1 cellular context compared by ENCODE assay signal in the genomic region with DNA sequence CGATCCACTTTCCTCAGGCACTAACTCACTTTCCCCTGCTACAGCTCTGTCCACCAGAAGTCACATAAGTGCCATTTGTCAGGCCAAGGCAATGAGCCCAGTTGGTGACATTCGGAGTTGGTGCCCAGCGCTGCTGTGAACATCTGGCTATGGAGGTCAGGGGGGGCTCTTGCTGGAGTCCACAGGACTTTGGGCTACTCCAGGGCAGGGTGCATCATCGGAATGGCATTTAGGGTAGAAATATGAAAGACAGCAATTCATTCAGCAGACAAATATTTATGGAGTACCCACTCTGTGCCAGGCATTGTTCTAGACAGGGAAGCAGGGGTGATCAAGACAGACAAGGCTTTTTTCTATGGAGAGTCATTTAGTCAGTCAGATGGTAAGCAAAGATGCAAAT.
TF ChIP-seq lines count a peak whose summit lies in the region.

No MANE protein-coding gene starts in this region.

TF ChIP-seq in HepG2, 621 proteins besides CTCF, POLR2A, EP300 and RAD21:
- TF ChIP-seq HOXA3 (CRISPR knock-in tag; IDR thresholded peaks at IDR 0.05) (0 out of 2 replicates have a peak, but pooled peaks have one; percentile 24), WIZ (CRISPR knock-in tag; IDR thresholded peaks at IDR 0.05) (no peak), FOSL2 (CRISPR knock-in tag; IDR thresholded peaks at IDR 0.05) (peak; percentile 72), SOX13 (IDR thresholded peaks at IDR 0.05) (no peak), SOX13 (CRISPR knock-in tag; conservative IDR thresholded peaks at IDR 0.05 in 1 of 2, IDR thresholded peaks at IDR 0.05 in 1 of 2) (peak in 1 of 2 experiments; percentile 39; a peak in 2 of 4 replicates), CREB1 (IDR thresholded peaks at IDR 0.05) (no peak), CREB1 (CRISPR knock-in tag; IDR thresholded peaks at IDR 0.05) (0 out of 2 replicates have a peak, but pooled peaks have one; percentile 2), ZNF496 (CRISPR knock-in tag; IDR thresholded peaks at IDR 0.05; ENCODE audit: insufficient replicate concordance) (no peak), TARDBP (CRISPR knock-in tag; IDR thresholded peaks at IDR 0.05) (0 out of 2 replicates have a peak, but pooled peaks have one; percentile 8)
- TF ChIP-seq, protein P1, sequence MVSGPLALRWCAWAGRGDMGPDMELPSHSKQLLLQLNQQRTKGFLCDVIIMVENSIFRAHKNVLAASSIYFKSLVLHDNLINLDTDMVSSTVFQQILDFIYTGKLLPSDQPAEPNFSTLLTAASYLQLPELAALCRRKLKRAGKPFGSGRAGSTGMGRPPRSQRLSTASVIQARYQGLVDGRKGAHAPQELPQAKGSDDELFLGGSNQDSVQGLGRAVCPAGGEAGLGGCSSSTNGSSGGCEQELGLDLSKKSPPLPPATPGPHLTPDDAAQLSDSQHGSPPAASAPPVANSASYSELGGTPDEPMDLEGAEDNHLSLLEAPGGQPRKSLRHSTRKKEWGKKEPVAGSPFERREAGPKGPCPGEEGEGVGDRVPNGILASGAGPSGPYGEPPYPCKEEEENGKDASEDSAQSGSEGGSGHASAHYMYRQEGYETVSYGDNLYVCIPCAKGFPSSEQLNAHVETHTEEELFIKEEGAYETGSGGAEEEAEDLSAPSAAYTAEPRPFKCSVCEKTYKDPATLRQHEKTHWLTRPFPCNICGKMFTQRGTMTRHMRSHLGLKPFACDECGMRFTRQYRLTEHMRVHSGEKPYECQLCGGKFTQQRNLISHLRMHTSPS (CRISPR knock-in tag; IDR thresholded peaks at IDR 0.05; ENCODE audit: low read depth) = peak; percentile 73; the same call in 1 of the 2 replicates
